ENCODE assay signal across 9 cellular contexts in the genomic region with DNA sequence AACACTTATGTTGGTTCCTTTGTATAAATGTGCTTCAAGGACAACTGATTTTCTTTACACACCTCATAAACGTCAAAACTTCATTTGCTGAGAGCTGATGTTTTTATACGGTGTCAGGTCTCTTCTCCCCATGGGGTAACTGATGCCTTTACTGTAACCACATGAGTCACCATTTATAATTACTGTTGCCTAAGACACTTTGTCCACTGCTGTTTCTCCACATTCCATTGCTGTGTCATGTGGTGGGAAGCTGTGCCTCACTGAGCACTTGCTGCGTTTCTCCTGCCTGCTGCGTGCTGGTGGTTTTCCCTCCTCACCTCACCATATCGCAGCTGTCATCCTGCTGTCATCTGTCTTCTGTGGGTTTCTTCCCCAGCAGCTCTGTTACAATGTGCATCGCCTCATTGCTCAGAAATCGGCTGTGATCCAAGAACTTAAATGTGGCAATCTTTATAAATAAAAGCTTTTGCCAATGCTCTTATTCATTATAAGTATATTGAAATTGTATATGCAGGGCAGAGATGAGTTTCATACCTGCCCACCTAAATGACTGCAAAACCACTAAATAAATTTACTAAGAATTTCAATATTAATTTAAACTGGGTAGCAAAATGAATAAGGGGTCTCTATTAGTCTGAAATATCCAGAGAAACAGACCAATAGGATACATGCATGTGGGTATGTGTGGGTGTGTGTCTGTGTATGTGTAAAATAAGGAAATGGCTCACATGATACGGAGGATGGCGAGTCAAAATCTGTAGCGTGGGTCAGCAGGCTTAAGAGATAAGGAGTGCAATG.
DNase-seq lines count a peak whose midpoint lies in the region; ATAC-seq and TF ChIP-seq lines count a peak whose summit lies in the region.
"Had no signal": no experiment of that assay in that cellular context is flagged by ENCODE, and none has a peak within 500 bp of the region (broad histone marks: within the 10 kb centered on the region; RNA-seq: fewer than 3 reads in every experiment).

No MANE protein-coding gene starts in this region.

- TF ChIP-seq CTCF in retinal pigment epithelial cell (conservative IDR thresholded peaks at IDR 0.05; ENCODE audit: low read depth, low read length) = no peak

- H3K4me3 ChIP-seq in retinal pigment epithelial cell (ENCODE audit: low read length) = peak overlapping the region; percentile 11
- H3K4me3 ChIP-seq: body of pancreas had no signal

- ATAC-seq in GM19463 (IDR thresholded peaks at IDR 0.05; ENCODE audit: unreplicated experiment) = no peak
- ATAC-seq: body of pancreas had no signal

- DNase-seq in NCI-H1694 treated with DMSO at 0.1 percent for 48 hours (lab: John Stamatoyannopoulos, UW) (peak; percentile 15), NCI-H1694 (lab: John Stamatoyannopoulos, UW) (no peak), NCI-H510A (lab: John Stamatoyannopoulos, UW) (peak; percentile 14), ecto neural progenitor cell (ENCODE audit: low spot score) (peak; percentile 51), retinal pigment epithelial cell (ENCODE audit: low read depth) (peak; percentile 89), NCI-H2107 (lab: John Stamatoyannopoulos, UW) (no peak), HuH-7.5 (ENCODE audit: low spot score) (no peak)

Comparison
In these comparisons a context has a peak if more than half of its experiments do, and no peak if none do; other contexts are left out.
1. DNase-seq: peak in NCI-H1694 treated with DMSO at 0.1 percent for 48 hours (single experiment), NCI-H510A (single experiment), ecto neural progenitor cell (single experiment) and retinal pigment epithelial cell (single experiment); none in NCI-H1694 (single experiment), NCI-H2107 (single experiment) and HuH-7.5 (single experiment).